ENCODE assay signal across 1 cellular context in the genomic region with DNA sequence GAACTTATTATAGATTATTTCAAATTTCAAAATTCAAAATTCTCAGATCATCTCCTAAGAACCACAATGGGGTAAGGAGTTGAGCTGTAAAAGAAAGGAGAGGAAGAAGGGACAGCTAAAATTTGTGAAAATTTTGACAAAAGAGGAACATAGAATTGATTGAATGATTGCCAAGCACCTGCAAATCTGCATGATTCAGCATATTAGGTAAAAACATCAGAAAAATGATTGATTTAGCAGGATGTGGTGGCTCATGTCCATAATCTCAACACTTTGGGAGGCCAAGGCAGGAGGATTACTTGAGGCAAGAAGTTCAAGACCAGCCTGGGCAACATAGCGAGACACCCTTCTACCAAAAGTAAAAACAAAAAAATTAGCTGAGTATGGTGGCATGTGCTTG.
TF ChIP-seq lines count a peak whose summit lies in the region.

No MANE protein-coding gene starts in this region.

TF ChIP-seq in endothelial cell of umbilical vein, 7 proteins besides CTCF, POLR2A, EP300 and RAD21:
- TF ChIP-seq POLR2AphosphoS5 (IDR thresholded peaks at IDR 0.05; ENCODE audit: insufficient read depth, low read depth, low read length) = no peak
- no peak for TF ChIP-seq GATA2 (IDR thresholded peaks at IDR 0.05; ENCODE audit: insufficient read depth, insufficient read length, low read depth, low read length)
- no peak for TF ChIP-seq MYC (IDR thresholded peaks at IDR 0.05; ENCODE audit: low read depth, low read length)
- TF ChIP-seq FOS (IDR thresholded peaks at IDR 0.05; ENCODE audit: borderline replicate concordance, insufficient read depth, low read length) = no peak
- TF ChIP-seq, protein P1, sequence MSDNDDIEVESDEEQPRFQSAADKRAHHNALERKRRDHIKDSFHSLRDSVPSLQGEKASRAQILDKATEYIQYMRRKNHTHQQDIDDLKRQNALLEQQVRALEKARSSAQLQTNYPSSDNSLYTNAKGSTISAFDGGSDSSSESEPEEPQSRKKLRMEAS (IDR thresholded peaks at IDR 0.05; ENCODE audit: insufficient read depth, insufficient read length) = no peak
- no peak for TF ChIP-seq JUN (IDR thresholded peaks at IDR 0.05; ENCODE audit: borderline replicate concordance, insufficient read depth, insufficient read length, low read depth)
- no peak for TF ChIP-seq EZH2 (IDR thresholded peaks at IDR 0.05; ENCODE audit: borderline replicate concordance, low read depth, low read length, severe bottlenecking)
